In the genomic region with DNA sequence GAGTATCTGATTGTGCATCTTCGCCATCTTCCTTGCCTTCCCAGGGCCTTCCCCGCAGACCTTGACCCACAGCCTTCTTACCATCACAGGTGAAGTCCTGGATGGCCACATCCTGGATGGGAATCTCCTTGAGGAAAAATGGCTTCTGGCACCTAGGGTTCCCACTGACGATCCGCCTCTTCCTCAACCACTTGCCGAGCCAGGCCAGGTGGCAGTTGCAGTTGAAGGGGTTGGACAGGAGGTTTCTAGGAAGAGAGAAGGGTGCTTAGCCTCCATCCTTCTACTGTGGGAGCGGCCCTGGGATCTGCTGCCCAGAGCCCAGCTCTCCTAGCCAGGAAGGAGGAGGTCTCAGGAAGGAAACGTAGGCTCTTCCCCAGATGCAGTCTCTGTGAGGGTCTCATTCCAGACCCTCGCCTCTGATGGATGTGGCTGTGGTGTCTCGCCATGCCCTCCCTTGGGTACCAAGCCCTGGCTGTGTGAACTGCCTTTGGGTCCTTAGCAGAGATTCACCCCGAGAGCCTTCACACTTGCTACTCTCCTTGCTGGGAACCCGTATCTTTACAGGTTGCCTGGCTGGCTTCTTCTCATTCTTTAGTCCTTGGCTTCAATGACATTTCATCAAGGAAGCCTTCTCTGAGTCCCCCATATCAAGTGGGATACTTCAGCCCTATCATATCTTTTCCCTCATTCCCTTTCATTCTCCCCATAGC, we compare ENCODE assay signal across 31 cellular contexts.
"Had no signal": no experiment of that assay in that cellular context is flagged by ENCODE, and none has a peak within 500 bp of the region (broad histone marks: within the 10 kb centered on the region; RNA-seq: fewer than 3 reads in every experiment).

No MANE protein-coding gene starts in this region.

- DNase-seq: activated CD4-positive, alpha-beta T cell treated with anti-CD3 and anti-CD28 coated beads, Interleukin-2, amount 10 ng/mL, durations not matched to agents 24 days and 14 days; activated CD4-positive, alpha-beta T cell treated with anti-CD3 and anti-CD28 coated beads, Interleukin-2, amount 50 U/mL, for 4 hours; activated CD8-positive, alpha-beta T cell treated with anti-CD3 and anti-CD28 coated beads for 36 hours; activated effector memory CD4-positive, alpha-beta T cell treated with anti-CD3 and anti-CD28 coated beads, Interleukin-2, amount 50 U/mL, for 16 hours; activated naive CD4-positive, alpha-beta T cell; activated naive CD4-positive, alpha-beta T cell treated with anti-CD3 and anti-CD28 coated beads, Interleukin-2, amount 50 U/mL, for 16 hours; activated naive CD8-positive, alpha-beta T cell treated with anti-CD3 and anti-CD28 coated beads for 36 hours; activated T-cell treated with anti-CD3 and anti-CD28 coated beads, Interleukin-2, amount 50 U/mL, for 1 hour; activated T-cell treated with anti-CD3 and anti-CD28 coated beads, Interleukin-2, amount 50 U/mL, for 72 hours; amniotic stem cell; aorta; brain microvascular endothelial cell; MM.1S; MV-4-11; NCI-H1092; NCI-H1436 treated with DMSO at 0.1 percent for 48 hours; NCI-H1694 treated with DMSO at 0.1 percent for 48 hours; NCI-H2029; NCI-H510A; NCI-H526; NCI-H748 treated with DMSO at 0.1 percent for 48 hours; PC-9; Right ventricle myocardium superior; SW 1271; T-helper 1 cell; T-helper 2 cell; T-helper 9 cell; WERI-Rb-1 had no signal

- ATAC-seq: activated T-cell treated with anti-CD3 and anti-CD28 coated beads, Interleukin-2, amount 50 U/mL, for 72 hours; activated T-helper 17 cell treated with anti-CD3 and anti-CD28 coated beads, Interleukin-2, amount 50 U/mL, for 72 hours had no signal

- H3K36me3 ChIP-seq: brain microvascular endothelial cell, WERI-Rb-1 had no signal

- H3K4me2 ChIP-seq: KMS-11, PC-9 had no signal

- H2AFZ ChIP-seq: PC-9 had no signal

- H3K4me3 ChIP-seq: PC-9 had no signal

- H3K27ac ChIP-seq: brain microvascular endothelial cell, KMS-11, PC-9, RWPE1, WERI-Rb-1 had no signal

- H3K27me3 ChIP-seq: brain microvascular endothelial cell had no signal
